16 cellular contexts compared by ENCODE assay signal in genomic region chr15:73572296-73572695, GRCh38.
"Had no signal": no experiment of that assay in that cellular context is flagged by ENCODE, and none has a peak within 500 bp of the region (broad histone marks: within the 10 kb centered on the region; RNA-seq: fewer than 3 reads in every experiment).

No MANE protein-coding gene starts in this region.

- H3K9me3 Mint-ChIP-seq: immature natural killer cell; natural killer cell treated with Interleukin-12 subunit alpha and Interleukin-12 subunit beta and Interleukin-15 and Interleukin-18, amount 100 ng/mL, for 72 hours had no signal

- H3K4me3 ChIP-seq: right atrium auricular region, skin epidermis, thoracic aorta had no signal

- ATAC-seq: foreskin keratinocyte; natural killer cell treated with Interleukin-12 subunit alpha and Interleukin-12 subunit beta and Interleukin-15 and Interleukin-18, amount 100 ng/mL, for 72 hours had no signal

- DNase-seq: activated CD4-positive, alpha-beta T cell treated with anti-CD3 and anti-CD28 coated beads for 4 hours; activated gamma-delta T cell treated with Interleukin-2 at 50 U/mL for 16 hours; aorta; effector CD8-positive, alpha-beta T cell; foreskin keratinocyte; immature natural killer cell; mesendoderm; nucleus accumbens; posterior cingulate gyrus; SK-N-SH; stimulated activated CD4-positive, alpha-beta T cell treated with anti-CD3 and anti-CD28 coated beads, Interleukin-4, amount 100 ng/mL, for 24 hours; stimulated activated naive CD4-positive, alpha-beta T cell treated with Interleukin-2 at 50 U/mL for 16 hours had no signal

- H3K27me3 ChIP-seq: foreskin keratinocyte, right atrium auricular region had no signal

- H3K9me3 ChIP-seq: right atrium auricular region, SK-N-SH, thoracic aorta had no signal

- H3K27ac ChIP-seq: right atrium auricular region, thoracic aorta had no signal
